In the genomic region with DNA sequence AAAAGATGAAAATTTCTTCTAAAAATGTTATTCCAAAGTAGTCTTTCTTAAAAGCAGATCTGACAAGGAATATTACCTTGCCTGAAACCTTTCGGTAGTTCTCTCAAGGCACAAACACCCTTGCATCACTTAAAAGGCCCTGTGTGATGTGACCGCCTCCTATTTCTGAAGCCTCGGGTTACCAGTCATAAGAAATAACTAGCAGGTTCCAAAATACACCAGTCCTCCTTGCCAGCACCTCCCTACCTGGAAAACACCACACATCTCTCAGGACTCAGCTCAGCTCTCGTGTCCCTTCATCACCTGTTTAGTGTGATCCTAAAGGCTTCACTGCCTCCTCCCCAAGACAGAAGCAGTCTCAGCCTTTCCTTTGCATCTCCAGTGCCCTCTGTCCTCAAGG, we compare ENCODE assay signal across 1 cellular context.
TF ChIP-seq lines count a peak whose summit lies in the region.

No MANE protein-coding gene starts in this region.

TF ChIP-seq in H1, 55 proteins besides CTCF, POLR2A, EP300 and RAD21:
- TF ChIP-seq NRF1 (IDR thresholded peaks at IDR 0.05; ENCODE audit: low read depth, low read length) (no peak), SIRT6 (IDR thresholded peaks at IDR 0.05; ENCODE audit: low read length) (no peak), BRCA1 (IDR thresholded peaks at IDR 0.05; ENCODE audit: low read depth, low read length) (no peak), SP1 (IDR thresholded peaks at IDR 0.05; ENCODE audit: low read depth, low read length) (no peak), TAF1 (IDR thresholded peaks at IDR 0.05; ENCODE audit: low read depth, low read length) (no peak), JUND (IDR thresholded peaks at IDR 0.05; ENCODE audit: low read length) (no peak), RFX5 (IDR thresholded peaks at IDR 0.05; ENCODE audit: borderline replicate concordance, low read depth, low read length) (no peak), BACH1 (IDR thresholded peaks at IDR 0.05; ENCODE audit: low read length) (no peak), FOSL1 (IDR thresholded peaks at IDR 0.05; ENCODE audit: insufficient read depth, low read depth, low read length) (no peak), HDAC6 (IDR thresholded peaks at IDR 0.05; ENCODE audit: low read depth, low read length) (no peak), MAFK (IDR thresholded peaks at IDR 0.05; ENCODE audit: low read depth, low read length) (no peak), TBP (IDR thresholded peaks at IDR 0.05; ENCODE audit: low read depth, low read length) (no peak), ASH2L (IDR thresholded peaks at IDR 0.05; ENCODE audit: low read length) (no peak)
- TF ChIP-seq, protein P1, sequence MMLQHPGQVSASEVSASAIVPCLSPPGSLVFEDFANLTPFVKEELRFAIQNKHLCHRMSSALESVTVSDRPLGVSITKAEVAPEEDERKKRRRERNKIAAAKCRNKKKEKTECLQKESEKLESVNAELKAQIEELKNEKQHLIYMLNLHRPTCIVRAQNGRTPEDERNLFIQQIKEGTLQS (IDR thresholded peaks at IDR 0.05; ENCODE audit: insufficient read depth, low read depth, low read length) = no peak
- TF ChIP-seq, protein P2, sequence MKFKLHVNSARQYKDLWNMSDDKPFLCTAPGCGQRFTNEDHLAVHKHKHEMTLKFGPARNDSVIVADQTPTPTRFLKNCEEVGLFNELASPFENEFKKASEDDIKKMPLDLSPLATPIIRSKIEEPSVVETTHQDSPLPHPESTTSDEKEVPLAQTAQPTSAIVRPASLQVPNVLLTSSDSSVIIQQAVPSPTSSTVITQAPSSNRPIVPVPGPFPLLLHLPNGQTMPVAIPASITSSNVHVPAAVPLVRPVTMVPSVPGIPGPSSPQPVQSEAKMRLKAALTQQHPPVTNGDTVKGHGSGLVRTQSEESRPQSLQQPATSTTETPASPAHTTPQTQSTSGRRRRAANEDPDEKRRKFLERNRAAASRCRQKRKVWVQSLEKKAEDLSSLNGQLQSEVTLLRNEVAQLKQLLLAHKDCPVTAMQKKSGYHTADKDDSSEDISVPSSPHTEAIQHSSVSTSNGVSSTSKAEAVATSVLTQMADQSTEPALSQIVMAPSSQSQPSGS (IDR thresholded peaks at IDR 0.05; ENCODE audit: low read length) = no peak
